13 cellular contexts compared by ENCODE assay signal in genomic region chr2:205758051-205758450, GRCh38.
DNase-seq lines count a peak whose midpoint lies in the region; ATAC-seq and TF ChIP-seq lines count a peak whose summit lies in the region.
"Had no signal": no experiment of that assay in that cellular context is flagged by ENCODE, and none has a peak within 500 bp of the region (broad histone marks: within the 10 kb centered on the region; RNA-seq: fewer than 3 reads in every experiment).

No MANE protein-coding gene starts in this region.

- H3K9me3 ChIP-seq in esophagus (ENCODE audit: control insufficient read depth in 2 of 2, insufficient read depth in 1 of 2, low read depth in 1 of 2, low read length in 1 of 2): no peaks in the 10 kb centered on the region
- H3K9me3 ChIP-seq in muscle layer of duodenum (ENCODE audit: control insufficient read depth in 1 of 2, low read length in 2 of 2): no peaks in the 10 kb centered on the region
- H3K9me3 ChIP-seq in body of pancreas: no peaks in the 10 kb centered on the region
- H3K9me3 ChIP-seq: BLaER1, SJCRH30 had no signal

- H3K27me3 ChIP-seq in esophagus (ENCODE audit: control insufficient read depth in 1 of 2, insufficient read depth in 2 of 2, low read length in 2 of 2): no peaks in the 10 kb centered on the region
- H3K27me3 ChIP-seq in muscle layer of duodenum (ENCODE audit: low read depth, low read length): no peaks in the 10 kb centered on the region
- H3K27me3 ChIP-seq in body of pancreas: no peaks in the 10 kb centered on the region
- H3K27me3 ChIP-seq: BLaER1, SJCRH30 had no signal

- intact Hi-C loops in body of pancreas (cut with DNase I): no loop called here

- ATAC-seq in GM19023 (IDR thresholded peaks at IDR 0.05; ENCODE audit: unreplicated experiment) (no peak), body of pancreas (no peak), GM21423 (IDR thresholded peaks at IDR 0.05; ENCODE audit: unreplicated experiment) (no peak)

- H3K36me3 ChIP-seq in esophagus (ENCODE audit: control insufficient read depth in 2 of 2, insufficient read depth in 2 of 2, low read length in 1 of 2): peaks cover 0 to 4% of the 10 kb centered on the region in 2 donors
- H3K36me3 ChIP-seq in muscle layer of duodenum (ENCODE audit: control insufficient read depth in 1 of 2, insufficient read depth in 2 of 2, low read length in 2 of 2): peaks cover 5 to 9% of the 10 kb centered on the region in 2 donors
- no peaks in the 10 kb centered on the region for H3K36me3 ChIP-seq in body of pancreas (replicated peaks in 1 of 2; ENCODE audit: insufficient read depth in 1 of 2, low read depth in 2 of 2)

- H3K4me3 ChIP-seq in esophagus (ENCODE audit: low read depth in 1 of 2, low read length in 2 of 2) (no peak overlapping the region), muscle layer of duodenum (ENCODE audit: low read depth in 1 of 2, low read length in 2 of 2) (peak overlapping the region in 1 of 2 donors; percentile 11), body of pancreas (no peak overlapping the region)
- H3K4me3 ChIP-seq: BLaER1, SJCRH30 had no signal

- peak overlapping the region; percentile 24 to 34 for H3K27ac ChIP-seq in esophagus (ENCODE audit: low read depth in 2 of 2, low read length in 1 of 2)
- H3K27ac ChIP-seq in muscle layer of duodenum (ENCODE audit: low read length): peak overlapping the region; percentile 65
- no peak overlapping the region for H3K27ac ChIP-seq in body of pancreas
- H3K27ac ChIP-seq: BLaER1, SJCRH30 had no signal

- H3K4me1 ChIP-seq in esophagus (ENCODE audit: control insufficient read depth in 2 of 2, insufficient read depth in 2 of 2, low read length in 1 of 2) (peaks cover 5 to 7% of the 10 kb centered on the region in 2 donors), muscle layer of duodenum (ENCODE audit: control insufficient read depth in 1 of 2, insufficient read depth in 2 of 2, low read length in 2 of 2) (peaks cover 14 to 60% of the 10 kb centered on the region in 2 donors), body of pancreas (no peaks in the 10 kb centered on the region)

- WGBS in esophagus, 2 donors: 69 to 72% methylated on average over 4 of the region's 4 CpGs
- WGBS in body of pancreas, 2 donors: 78 to 81% methylated on average over 4 of the region's 4 CpGs

- TF ChIP-seq POLR2A in body of pancreas (IDR thresholded peaks at IDR 0.05): no peak

- DNase-seq in AG09319 (ENCODE audit: extremely low read depth, low read depth) (peak; percentile 34), NCI-H82 treated with DMSO at 0.1 percent for 48 hours (lab: John Stamatoyannopoulos, UW; ENCODE audit: unreplicated experiment) (peak; percentile 80), body of pancreas (no peak), COR-L47 (lab: John Stamatoyannopoulos, UW) (no peak)
- DNase-seq: activated CD4-positive, alpha-beta T cell treated with anti-CD3 and anti-CD28 coated beads, Interleukin-2, amount 10 ng/mL, durations not matched to agents 24 days and 14 days; mammary epithelial cell; NCI-H2171 treated with DMSO at 0.1 percent for 48 hours; SJCRH30 had no signal

- no peak for TF ChIP-seq CTCF in AG09319 (IDR thresholded peaks at IDR 0.05; ENCODE audit: low read depth, low read length)
- TF ChIP-seq CTCF in body of pancreas (IDR thresholded peaks at IDR 0.05): no peak

Comparison
In these comparisons a context has a peak if more than half of its experiments do, and no peak if none do; other contexts are left out.
1. DNase-seq: peak in AG09319 (single experiment) and NCI-H82 treated with DMSO at 0.1 percent for 48 hours (single experiment); none in body of pancreas (0 of 4) and COR-L47 (single experiment).
2. H3K27ac ChIP-seq: peak in esophagus (2 of 2) and muscle layer of duodenum (single experiment); none in body of pancreas (0 of 4).